2 cellular contexts compared by ENCODE assay signal in the genomic region with DNA sequence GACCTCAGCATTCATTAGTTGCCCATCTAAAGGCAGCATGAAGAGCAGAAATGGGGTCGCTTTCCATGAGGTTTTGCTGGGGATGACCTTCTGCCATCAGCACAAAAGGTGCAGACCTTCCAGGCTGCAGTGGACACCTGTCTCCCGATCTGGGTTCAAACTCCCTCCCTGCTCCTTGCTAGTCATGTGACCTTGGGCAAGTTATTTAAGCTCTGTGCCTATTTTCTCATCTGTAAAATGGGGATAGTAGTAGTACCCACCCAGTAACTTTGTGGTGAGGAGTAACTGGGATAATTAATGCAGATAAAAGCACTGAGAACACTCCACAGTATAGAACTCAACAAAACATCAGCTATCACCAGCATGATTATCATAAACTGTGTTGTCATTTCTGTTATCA.
TF ChIP-seq lines count a peak whose summit lies in the region.

No MANE protein-coding gene starts in this region.

TF ChIP-seq in HepG2, 621 proteins besides CTCF, POLR2A, EP300 and RAD21:
- TF ChIP-seq, protein P1, sequence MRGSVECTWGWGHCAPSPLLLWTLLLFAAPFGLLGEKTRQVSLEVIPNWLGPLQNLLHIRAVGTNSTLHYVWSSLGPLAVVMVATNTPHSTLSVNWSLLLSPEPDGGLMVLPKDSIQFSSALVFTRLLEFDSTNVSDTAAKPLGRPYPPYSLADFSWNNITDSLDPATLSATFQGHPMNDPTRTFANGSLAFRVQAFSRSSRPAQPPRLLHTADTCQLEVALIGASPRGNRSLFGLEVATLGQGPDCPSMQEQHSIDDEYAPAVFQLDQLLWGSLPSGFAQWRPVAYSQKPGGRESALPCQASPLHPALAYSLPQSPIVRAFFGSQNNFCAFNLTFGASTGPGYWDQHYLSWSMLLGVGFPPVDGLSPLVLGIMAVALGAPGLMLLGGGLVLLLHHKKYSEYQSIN (CRISPR knock-in tag; IDR thresholded peaks at IDR 0.05; ENCODE audit: borderline replicate concordance), result no peak
- TF ChIP-seq ZNF629 (CRISPR knock-in tag; conservative IDR thresholded peaks at IDR 0.05), result peak; percentile 59

TF ChIP-seq in K562, 482 proteins besides CTCF, POLR2A, EP300 and RAD21:
- TF ChIP-seq, protein P2, sequence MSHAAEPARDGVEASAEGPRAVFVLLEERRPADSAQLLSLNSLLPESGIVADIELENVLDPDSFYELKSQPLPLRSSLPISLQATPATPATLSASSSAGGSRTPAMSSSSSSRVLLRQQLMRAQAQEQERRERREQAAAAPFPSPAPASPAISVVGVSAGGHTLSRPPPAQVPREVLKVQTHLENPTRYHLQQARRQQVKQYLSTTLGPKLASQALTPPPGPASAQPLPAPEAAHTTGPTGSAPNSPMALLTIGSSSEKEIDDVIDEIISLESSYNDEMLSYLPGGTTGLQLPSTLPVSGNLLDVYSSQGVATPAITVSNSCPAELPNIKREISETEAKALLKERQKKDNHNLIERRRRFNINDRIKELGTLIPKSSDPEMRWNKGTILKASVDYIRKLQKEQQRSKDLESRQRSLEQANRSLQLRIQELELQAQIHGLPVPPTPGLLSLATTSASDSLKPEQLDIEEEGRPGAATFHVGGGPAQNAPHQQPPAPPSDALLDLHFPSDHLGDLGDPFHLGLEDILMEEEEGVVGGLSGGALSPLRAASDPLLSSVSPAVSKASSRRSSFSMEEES (CRISPR knock-in tag; IDR thresholded peaks at IDR 0.05), result peak; percentile 59; the same call in 1 of the 2 replicates
- no peak for TF ChIP-seq ATF1 (CRISPR knock-in tag; IDR thresholded peaks at IDR 0.05)
- no peak for TF ChIP-seq ATF1 (tag; IDR thresholded peaks at IDR 0.05)
